ENCODE assay signal across 1 cellular context in genomic region chr13:42969558-42970172, GRCh38.
TF ChIP-seq lines count a peak whose summit lies in the region.

No MANE protein-coding gene starts in this region.

TF ChIP-seq in HepG2, 621 proteins besides CTCF, POLR2A, EP300 and RAD21 (continued from another document):
- peak; percentile 76 for TF ChIP-seq SMC3 (IDR thresholded peaks at IDR 0.05; ENCODE audit: low read length)
- peak; percentile 69 for TF ChIP-seq STAG1 (CRISPR knock-in tag; IDR thresholded peaks at IDR 0.05)
TF ChIP-seq in HepG2: peak in this region for 3.
